ENCODE assay signal across 16 cellular contexts in the genomic region with DNA sequence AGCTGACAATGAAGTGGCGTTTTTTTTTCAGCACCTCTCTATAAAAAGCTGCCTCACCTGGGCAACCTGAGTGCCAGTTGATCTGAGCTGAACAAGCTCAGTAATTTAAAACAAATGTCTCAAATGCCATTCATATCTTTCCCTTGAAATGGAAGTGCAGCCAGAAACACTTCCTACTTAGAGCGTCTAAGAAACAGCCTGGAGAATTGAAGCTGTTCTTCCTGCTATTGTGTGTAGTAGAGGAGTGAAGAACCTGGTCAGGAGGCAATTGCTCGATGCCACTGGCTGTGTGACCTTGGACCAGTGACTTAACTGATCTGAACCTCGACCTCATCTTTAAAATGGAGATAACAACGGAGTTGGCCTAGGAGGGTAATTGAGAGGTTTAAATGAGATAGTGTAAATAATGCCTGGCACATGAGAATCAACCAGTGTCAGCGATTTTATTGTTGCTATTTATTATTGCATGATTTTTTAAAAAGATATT.
"Had no signal": no experiment of that assay in that cellular context is flagged by ENCODE, and none has a peak within 500 bp of the region (broad histone marks: within the 10 kb centered on the region; RNA-seq: fewer than 3 reads in every experiment).

No MANE protein-coding gene starts in this region.

- H3K36me3 ChIP-seq: heart right ventricle, neutrophil, right atrium auricular region, uterus had no signal

- H3K9me3 ChIP-seq: heart right ventricle, neutrophil, psoas muscle, right atrium auricular region, uterus had no signal

- H3K27ac ChIP-seq: dorsolateral prefrontal cortex, heart right ventricle, neutrophil, psoas muscle, right atrium auricular region, uterus had no signal

- DNase-seq: cortex of kidney; dorsolateral prefrontal cortex; effector CD8-positive, alpha-beta T cell; heart right ventricle; left cardiac atrium; left ventricle myocardium superior; mesendoderm; naive B cell; nephron progenitor cell; psoas muscle; stimulated activated CD4-positive, alpha-beta T cell treated with anti-CD3 and anti-CD28 coated beads, Interleukin-2, amount 100 ng/mL, for 48 hours; stimulated activated naive CD4-positive, alpha-beta T cell treated with Interleukin-2 at 50 U/mL for 16 hours; uterus had no signal

- ATAC-seq: heart right ventricle, left cardiac atrium, left ventricle myocardium superior, psoas muscle had no signal

- H3K27me3 ChIP-seq: dorsolateral prefrontal cortex, heart right ventricle, right atrium auricular region, uterus had no signal

- H3K4me3 ChIP-seq: dorsolateral prefrontal cortex, heart right ventricle, psoas muscle, right atrium auricular region, smooth muscle cell, uterus had no signal

- H3K4me1 ChIP-seq: heart right ventricle, psoas muscle, right atrium auricular region, uterus had no signal
